ENCODE assay signal across 15 cellular contexts in the genomic region with DNA sequence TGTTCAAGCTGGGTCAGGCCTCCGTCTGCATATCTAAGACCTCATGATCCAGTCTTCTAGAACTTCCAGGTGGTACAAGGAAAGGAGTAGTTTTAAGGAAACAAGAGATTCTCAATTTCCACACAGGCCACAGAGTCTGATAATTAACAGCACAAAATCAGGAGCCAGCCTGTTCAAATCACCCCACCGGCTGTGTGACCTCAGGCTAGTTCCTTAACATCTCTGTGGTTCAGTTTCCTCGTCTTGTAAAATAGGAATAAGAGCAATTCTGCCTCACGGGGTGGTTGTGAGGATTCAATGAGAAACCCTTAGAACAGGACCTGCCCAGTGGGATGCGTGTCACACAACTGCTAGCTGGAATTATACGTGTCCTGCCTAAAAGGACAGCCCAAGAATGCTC. TPM values are rescaled to one million over a fixed set of nuclear protein-coding genes. Genes with fewer than 3 reads are reported as not detected.
DNase-seq lines count a peak whose midpoint lies in the region; ATAC-seq and TF ChIP-seq lines count a peak whose summit lies in the region.
"Had no signal": no experiment of that assay in that cellular context is flagged by ENCODE, and none has a peak within 500 bp of the region (broad histone marks: within the 10 kb centered on the region; RNA-seq: fewer than 3 reads in every experiment).

No MANE protein-coding gene starts in this region.

- H3K36me3 ChIP-seq in H7 (replicated peaks; ENCODE audit: control insufficient read depth, insufficient read depth, low read length), result no peaks in the 10 kb centered on the region

- intact Hi-C loops in activated CD8-positive, alpha-beta T cell treated with anti-CD3 and anti-CD28 coated beads for 36 hours (cut with micrococcal nuclease), result no loop called here

- H3K27me3 Mint-ChIP-seq in activated CD8-positive, alpha-beta T cell treated with anti-CD3 and anti-CD28 coated beads for 36 hours, result no peaks in the 10 kb centered on the region
- no peaks in the 10 kb centered on the region for H3K27me3 Mint-ChIP-seq in activated CD8-positive, alpha-beta T cell treated with anti-CD3 and anti-CD28 coated beads, Interleukin-2, amount 10 ng/mL, durations not matched to agents 7 days and 5 days (ENCODE audit: low read depth)
- H3K27me3 Mint-ChIP-seq in activated T-helper 17 cell treated with anti-CD3 and anti-CD28 coated beads, Interleukin-2, amount 50 U/mL, for 72 hours, result no peaks in the 10 kb centered on the region
- no peaks in the 10 kb centered on the region for H3K27me3 Mint-ChIP-seq in naive thymus-derived CD8-positive, alpha-beta T cell
- H3K27me3 Mint-ChIP-seq: CD4-positive, CD25-positive, alpha-beta regulatory T cell had no signal

- no peak for ATAC-seq in activated CD8-positive, alpha-beta T cell treated with anti-CD3 and anti-CD28 coated beads for 36 hours
- no peak for ATAC-seq in activated CD8-positive, alpha-beta T cell treated with anti-CD3 and anti-CD28 coated beads, Interleukin-2, amount 10 ng/mL, durations not matched to agents 7 days and 5 days
- ATAC-seq in activated T-helper 17 cell treated with anti-CD3 and anti-CD28 coated beads, Interleukin-2, amount 50 U/mL, for 72 hours (replicated peaks), result no peak
- no peak for ATAC-seq in naive thymus-derived CD8-positive, alpha-beta T cell
- ATAC-seq in GM19035 (IDR thresholded peaks at IDR 0.05; ENCODE audit: unreplicated experiment) (no peak), HG03432 (IDR thresholded peaks at IDR 0.05; ENCODE audit: unreplicated experiment) (no peak), GM19023 (IDR thresholded peaks at IDR 0.05; ENCODE audit: unreplicated experiment) (no peak)

- no peaks in the 10 kb centered on the region for H3K27me3 ChIP-seq in H7 (ENCODE audit: control insufficient read depth, insufficient read depth, low read length)
- H3K27me3 ChIP-seq: BLaER1 treated with 17β-estradiol and CSF1 and Interleukin-3, amounts not matched to agents 10 nM and 100 nM had no signal

- CTCF ChIA-PET in activated CD8-positive, alpha-beta T cell treated with anti-CD3 and anti-CD28 coated beads for 36 hours (lab: Charles Lee), result no interaction called here
- CTCF ChIA-PET in activated CD8-positive, alpha-beta T cell treated with anti-CD3 and anti-CD28 coated beads, Interleukin-2, amount 10 ng/mL, durations not matched to agents 7 days and 5 days (lab: Charles Lee), result no interaction called here

- peaks cover 9% of the 10 kb centered on the region for H3K4me1 Mint-ChIP-seq in activated CD8-positive, alpha-beta T cell treated with anti-CD3 and anti-CD28 coated beads for 36 hours (ENCODE audit: low read depth)
- H3K4me1 Mint-ChIP-seq in activated CD8-positive, alpha-beta T cell treated with anti-CD3 and anti-CD28 coated beads, Interleukin-2, amount 10 ng/mL, durations not matched to agents 7 days and 5 days (ENCODE audit: low read depth), result peaks cover 6% of the 10 kb centered on the region
- peaks cover 6% of the 10 kb centered on the region for H3K4me1 Mint-ChIP-seq in activated T-helper 17 cell treated with anti-CD3 and anti-CD28 coated beads, Interleukin-2, amount 50 U/mL, for 72 hours
- H3K4me1 Mint-ChIP-seq in naive thymus-derived CD8-positive, alpha-beta T cell, result peaks cover 16 to 34% (median 25%) of the 10 kb centered on the region in 4 donors

- TF ChIP-seq CTCF in activated CD8-positive, alpha-beta T cell treated with anti-CD3 and anti-CD28 coated beads for 36 hours (IDR thresholded peaks at IDR 0.05), result no peak

- H3K27ac Mint-ChIP-seq in activated CD8-positive, alpha-beta T cell treated with anti-CD3 and anti-CD28 coated beads for 36 hours, result peak overlapping the region; percentile 28
- H3K27ac Mint-ChIP-seq in activated CD8-positive, alpha-beta T cell treated with anti-CD3 and anti-CD28 coated beads, Interleukin-2, amount 10 ng/mL, durations not matched to agents 7 days and 5 days, result no peak overlapping the region
- peak overlapping the region; percentile 29 for H3K27ac Mint-ChIP-seq in activated T-helper 17 cell treated with anti-CD3 and anti-CD28 coated beads, Interleukin-2, amount 50 U/mL, for 72 hours
- H3K27ac Mint-ChIP-seq in naive thymus-derived CD8-positive, alpha-beta T cell, result peak overlapping the region in 7 of 10 donors; percentile 26 to 87 (median 52)

- peaks cover 2% of the 10 kb centered on the region for H3K36me3 Mint-ChIP-seq in activated CD8-positive, alpha-beta T cell treated with anti-CD3 and anti-CD28 coated beads for 36 hours (ENCODE audit: low read depth)
- no peaks in the 10 kb centered on the region for H3K36me3 Mint-ChIP-seq in activated CD8-positive, alpha-beta T cell treated with anti-CD3 and anti-CD28 coated beads, Interleukin-2, amount 10 ng/mL, durations not matched to agents 7 days and 5 days (ENCODE audit: low read depth)
- no peaks in the 10 kb centered on the region for H3K36me3 Mint-ChIP-seq in activated T-helper 17 cell treated with anti-CD3 and anti-CD28 coated beads, Interleukin-2, amount 50 U/mL, for 72 hours (ENCODE audit: low read depth)
- peaks cover 0 to 41% (median 2%) of the 10 kb centered on the region in 3 donors for H3K36me3 Mint-ChIP-seq in naive thymus-derived CD8-positive, alpha-beta T cell
- H3K36me3 Mint-ChIP-seq: CD4-positive, CD25-positive, alpha-beta regulatory T cell had no signal

- no peak overlapping the region for H3K4me3 ChIP-seq in H7 (ENCODE audit: insufficient read depth, low read depth, low read length)
- H3K4me3 ChIP-seq: BLaER1 treated with 17β-estradiol and CSF1 and Interleukin-3, amounts not matched to agents 10 nM and 100 nM had no signal

- DNase-seq in activated CD8-positive, alpha-beta T cell treated with anti-CD3 and anti-CD28 coated beads for 36 hours, result no peak
- no peak for DNase-seq in activated CD8-positive, alpha-beta T cell treated with anti-CD3 and anti-CD28 coated beads, Interleukin-2, amount 10 ng/mL, durations not matched to agents 7 days and 5 days
- DNase-seq in H7, result peak; percentile 7
- DNase-seq in naive thymus-derived CD8-positive, alpha-beta T cell, result no peak
- DNase-seq: 8988T; ACHN; CD4-positive, CD25-positive, alpha-beta regulatory T cell; DMS153; DMS79 treated with DMSO at 0.1 percent for 48 hours; HCEC 1CT had no signal

- H3K9me3 Mint-ChIP-seq in activated CD8-positive, alpha-beta T cell treated with anti-CD3 and anti-CD28 coated beads for 36 hours, result no peaks in the 10 kb centered on the region
- no peaks in the 10 kb centered on the region for H3K9me3 Mint-ChIP-seq in activated CD8-positive, alpha-beta T cell treated with anti-CD3 and anti-CD28 coated beads, Interleukin-2, amount 10 ng/mL, durations not matched to agents 7 days and 5 days (ENCODE audit: insufficient read depth)
- no peaks in the 10 kb centered on the region for H3K9me3 Mint-ChIP-seq in activated T-helper 17 cell treated with anti-CD3 and anti-CD28 coated beads, Interleukin-2, amount 50 U/mL, for 72 hours
- no peaks in the 10 kb centered on the region for H3K9me3 Mint-ChIP-seq in naive thymus-derived CD8-positive, alpha-beta T cell
- H3K9me3 Mint-ChIP-seq: CD4-positive, CD25-positive, alpha-beta regulatory T cell had no signal

- POLR2A ChIA-PET in activated CD8-positive, alpha-beta T cell treated with anti-CD3 and anti-CD28 coated beads for 36 hours (lab: Charles Lee), result no interaction called here
- POLR2A ChIA-PET in activated CD8-positive, alpha-beta T cell treated with anti-CD3 and anti-CD28 coated beads, Interleukin-2, amount 10 ng/mL, durations not matched to agents 7 days and 5 days (lab: Charles Lee), result no interaction called here
- POLR2A ChIA-PET in naive thymus-derived CD8-positive, alpha-beta T cell (lab: Charles Lee), result interaction anchor here (0.7 kb wide), 1 partner anchor 33 kb away, joined by 4 read pairs; no protein-coding TSS in a partner anchor

- H3K4me3 Mint-ChIP-seq in activated CD8-positive, alpha-beta T cell treated with anti-CD3 and anti-CD28 coated beads for 36 hours, result no peak overlapping the region
- H3K4me3 Mint-ChIP-seq in activated CD8-positive, alpha-beta T cell treated with anti-CD3 and anti-CD28 coated beads, Interleukin-2, amount 10 ng/mL, durations not matched to agents 7 days and 5 days, result no peak overlapping the region
- no peak overlapping the region for H3K4me3 Mint-ChIP-seq in activated T-helper 17 cell treated with anti-CD3 and anti-CD28 coated beads, Interleukin-2, amount 50 U/mL, for 72 hours
- no peak overlapping the region for H3K4me3 Mint-ChIP-seq in naive thymus-derived CD8-positive, alpha-beta T cell
- H3K4me3 Mint-ChIP-seq: CD4-positive, CD25-positive, alpha-beta regulatory T cell had no signal

RNA-seq across cellular contexts. Expression of gene FCGBP, which starts 25.6 kb away (rescaled TPM):
- total RNA-seq in activated CD8-positive, alpha-beta T cell treated with anti-CD3 and anti-CD28 coated beads for 36 hours, result 1 to 10 TPM; 4.8 to 6.9 TPM
- total RNA-seq in activated CD8-positive, alpha-beta T cell treated with anti-CD3 and anti-CD28 coated beads, Interleukin-2, amount 10 ng/mL, durations not matched to agents 7 days and 5 days, result 1 to 10 TPM; 5.8 to 6.2 TPM
- total RNA-seq in H7 (2014; rRNA removed; shearing (Covaris generic)), result 0.10 and 0.22 TPM in 2 replicates
- total RNA-seq in activated T-helper 17 cell treated with anti-CD3 and anti-CD28 coated beads, Interleukin-2, amount 50 U/mL, for 72 hours, result 10 to 100 TPM in 1 of 2 donors, 1 to 10 TPM in 1; 2.1 to 11.3 TPM
- total RNA-seq in naive thymus-derived CD8-positive, alpha-beta T cell, result 100 to 1,000 TPM; 223 to 230 TPM
- polyA plus RNA-seq in naive thymus-derived CD8-positive, alpha-beta T cell, result 10 to 100 TPM in 1 of 3 donors, 1 to 10 TPM in 2; 2.7 to 11.6 (median 3.1) TPM

Comparison
In these comparisons a context has a peak if more than half of its experiments do, and no peak if none do; other contexts are left out.
1. RNA of gene FCGBP, which starts 25.6 kb away (total RNA-seq): 223 to 230 TPM in naive thymus-derived CD8-positive, alpha-beta T cell; 2.1 to 11.3 TPM in activated T-helper 17 cell treated with anti-CD3 and anti-CD28 coated beads, Interleukin-2, amount 50 U/mL, for 72 hours, 4.8 to 6.9 TPM in activated CD8-positive, alpha-beta T cell treated with anti-CD3 and anti-CD28 coated beads for 36 hours, 5.8 to 6.2 TPM in activated CD8-positive, alpha-beta T cell treated with anti-CD3 and anti-CD28 coated beads, Interleukin-2, amount 10 ng/mL, durations not matched to agents 7 days and 5 days and 0.10 to 0.22 TPM in H7; every median in the first group is over 10 times any median in the second.